Comparison of ENCODE assay signal across 11 cellular contexts in the genomic region with DNA sequence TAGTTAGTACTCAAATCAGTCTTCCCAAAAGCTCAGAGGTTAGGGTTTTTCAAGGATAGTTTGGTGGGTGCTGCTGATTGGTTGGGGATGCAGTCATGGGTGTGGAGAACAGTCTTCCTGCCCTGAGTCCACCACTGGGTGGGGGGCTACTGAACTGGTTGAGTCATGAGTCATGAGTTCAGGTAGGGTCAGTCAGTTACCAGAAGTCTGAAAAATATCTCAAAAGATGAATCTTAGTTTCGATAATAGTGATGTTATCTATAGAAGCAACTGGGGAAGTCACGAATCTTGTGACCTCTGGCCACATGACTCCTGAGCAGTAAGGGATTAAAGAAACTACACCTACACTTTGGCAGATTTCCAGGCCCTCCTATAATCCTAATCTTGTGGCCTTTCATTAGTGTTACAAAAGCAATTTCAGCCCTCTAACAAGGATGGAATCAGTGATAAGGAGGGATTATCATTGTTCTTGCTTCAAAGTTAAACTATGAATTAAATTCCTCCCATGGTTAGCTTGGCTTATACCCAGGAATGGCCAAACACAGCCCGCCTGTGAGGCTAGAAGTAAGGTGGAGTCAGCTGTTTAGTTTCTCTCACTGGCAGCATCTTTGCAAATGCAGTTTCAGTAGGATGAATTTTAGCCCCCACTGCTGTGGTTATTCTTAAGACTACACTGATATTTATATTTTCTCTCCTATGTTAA. TPM values are rescaled to one million over a fixed set of nuclear protein-coding genes. Genes with fewer than 3 reads are reported as not detected.
DNase-seq lines count a peak whose midpoint lies in the region; ATAC-seq lines count a peak whose summit lies in the region.
"Had no signal": no experiment of that assay in that cellular context is flagged by ENCODE, and none has a peak within 500 bp of the region (broad histone marks: within the 10 kb centered on the region; RNA-seq: fewer than 3 reads in every experiment).

No MANE protein-coding gene starts in this region.

- H3K23ac ChIP-seq in mesenchymal stem cell (ENCODE audit: low read length in 2 of 2): no peak overlapping the region

- H4K91ac ChIP-seq in mesenchymal stem cell (ENCODE audit: low read length): no peak overlapping the region

- H3K18ac ChIP-seq in mesenchymal stem cell (ENCODE audit: low read depth in 1 of 2, low read length in 2 of 2): no peak overlapping the region

- ATAC-seq in GM19023 (IDR thresholded peaks at IDR 0.05; ENCODE audit: unreplicated experiment) (peak; percentile 65), HG02610 (IDR thresholded peaks at IDR 0.05; ENCODE audit: unreplicated experiment) (peak; percentile 41), HG03520 (IDR thresholded peaks at IDR 0.05; ENCODE audit: unreplicated experiment) (peak; percentile 62)
- ATAC-seq: activated CD8-positive, alpha-beta T cell treated with anti-CD3 and anti-CD28 coated beads, Interleukin-2, amount 10 ng/mL, durations not matched to agents 7 days and 5 days had no signal

- no peak overlapping the region for H2BK5ac ChIP-seq in mesenchymal stem cell (ENCODE audit: low read depth, low read length, poor library complexity, severe bottlenecking)

- DNase-seq in mesenchymal stem cell (no peak), COLO829 (ENCODE audit: low spot score) (no peak), activated gamma-delta T cell treated with Interleukin-2 at 50 U/mL for 16 hours (no peak), NCI-H345 treated with DMSO at 0.1 percent for 48 hours (lab: John Stamatoyannopoulos, UW; ENCODE audit: unreplicated experiment) (no peak), hypothalamus (lab: John Stamatoyannopoulos, UW) (no peak)
- DNase-seq: activated CD8-positive, alpha-beta T cell treated with anti-CD3 and anti-CD28 coated beads, Interleukin-2, amount 10 ng/mL, durations not matched to agents 7 days and 5 days; activated naive CD4-positive, alpha-beta T cell had no signal

- H3K4me3 ChIP-seq in mesenchymal stem cell (ENCODE audit: insufficient read depth in 1 of 2, low read depth in 1 of 2, low read length in 2 of 2): no peak overlapping the region
- H3K4me3 ChIP-seq: BLaER1 treated with 17β-estradiol and CSF1 and Interleukin-3, amounts not matched to agents 10 nM and 100 nM had no signal

- WGBS in mesenchymal stem cell: 100% methylated on average over 3 of the region's 3 CpGs

- H2BK12ac ChIP-seq in mesenchymal stem cell (ENCODE audit: low read length in 2 of 2): no peak overlapping the region

- no peak overlapping the region for H2AFZ ChIP-seq in mesenchymal stem cell (ENCODE audit: low read depth, low read length)

- no peak overlapping the region for H3K4ac ChIP-seq in mesenchymal stem cell (ENCODE audit: low read depth in 1 of 2, low read length in 2 of 2)

- no peak overlapping the region for H3K14ac ChIP-seq in mesenchymal stem cell (ENCODE audit: low read length in 2 of 2)

- H2BK120ac ChIP-seq in mesenchymal stem cell (ENCODE audit: low read depth, low read length): no peak overlapping the region

- H3K9ac ChIP-seq in mesenchymal stem cell (ENCODE audit: low read length): no peak overlapping the region
- H3K9ac ChIP-seq: BLaER1 treated with 17β-estradiol and CSF1 and Interleukin-3, amounts not matched to agents 10 nM and 100 nM had no signal

- no peaks in the 10 kb centered on the region for H3K36me3 ChIP-seq in mesenchymal stem cell (ENCODE audit: control insufficient read depth in 1 of 2, insufficient read depth in 2 of 2, low read depth in 1 of 2, low read length in 2 of 2)
- H3K36me3 ChIP-seq: BLaER1 treated with 17β-estradiol and CSF1 and Interleukin-3, amounts not matched to agents 10 nM and 100 nM had no signal

- H3K4me2 ChIP-seq in mesenchymal stem cell (ENCODE audit: low read length, poor library complexity, severe bottlenecking): no peak overlapping the region
- H3K4me2 ChIP-seq: BLaER1 treated with 17β-estradiol and CSF1 and Interleukin-3, amounts not matched to agents 10 nM and 100 nM had no signal

- no peaks in the 10 kb centered on the region for H3K79me1 ChIP-seq in mesenchymal stem cell (replicated peaks; ENCODE audit: low read length, poor library complexity, severe bottlenecking)

- H2BK15ac ChIP-seq in mesenchymal stem cell (ENCODE audit: low read depth, poor library complexity, severe bottlenecking): no peak overlapping the region

- peak overlapping the region; percentile 14 for H4K8ac ChIP-seq in mesenchymal stem cell (ENCODE audit: low read length)

- no peaks in the 10 kb centered on the region for H3K27me3 ChIP-seq in mesenchymal stem cell (ENCODE audit: control insufficient read depth in 1 of 2, insufficient read depth in 1 of 2, low read length in 2 of 2)
- H3K27me3 ChIP-seq: BLaER1 treated with 17β-estradiol and CSF1 and Interleukin-3, amounts not matched to agents 10 nM and 100 nM had no signal

- no peak overlapping the region for H3K27ac ChIP-seq in mesenchymal stem cell (ENCODE audit: low read length, poor library complexity, severe bottlenecking)
- H3K27ac ChIP-seq: BLaER1 treated with 17β-estradiol and CSF1 and Interleukin-3, amounts not matched to agents 10 nM and 100 nM had no signal

- no peaks in the 10 kb centered on the region for H3K4me1 ChIP-seq in mesenchymal stem cell (ENCODE audit: control insufficient read depth, insufficient read depth, low read depth, low read length)
- H3K4me1 ChIP-seq: BLaER1 treated with 17β-estradiol and CSF1 and Interleukin-3, amounts not matched to agents 10 nM and 100 nM had no signal

- H2AK5ac ChIP-seq in mesenchymal stem cell (ENCODE audit: low read length, severe bottlenecking): no peak overlapping the region

- no peaks in the 10 kb centered on the region for H3K9me3 ChIP-seq in mesenchymal stem cell (ENCODE audit: control insufficient read depth, low read length)
- H3K9me3 ChIP-seq: BLaER1 treated with 17β-estradiol and CSF1 and Interleukin-3, amounts not matched to agents 10 nM and 100 nM had no signal

RNA-seq across cellular contexts. Expression of a gene that starts 33.3 kb away (rescaled TPM):
- 0.83 TPM for polyA plus RNA-seq in mesenchymal stem cell (2013, experiment 1 of 2)
- 0.78 TPM for polyA plus RNA-seq in mesenchymal stem cell (2013, experiment 2 of 2)
